In genomic region chr18:76882186-76882585, GRCh38 we compare ENCODE assay signal across 17 cellular contexts. TPM values are rescaled to one million over a fixed set of nuclear protein-coding genes. Genes with fewer than 3 reads are reported as not detected.
DNase-seq lines count a peak whose midpoint lies in the region; ATAC-seq, FAIRE-seq and TF ChIP-seq lines count a peak whose summit lies in the region.
"Had no signal": no experiment of that assay in that cellular context is flagged by ENCODE, and none has a peak within 500 bp of the region (broad histone marks: within the 10 kb centered on the region; RNA-seq: fewer than 3 reads in every experiment).

No MANE protein-coding gene starts in this region.

- intact Hi-C loops in left ventricle myocardium superior (cut with micrococcal nuclease), result no loop called here

- peak overlapping the region; percentile 91 for H3K27ac Mint-ChIP-seq in endothelial cell (ENCODE audit: unreplicated experiment)
- H3K27ac Mint-ChIP-seq in stimulated activated effector memory CD8-positive, alpha-beta T cell treated with anti-CD3 and anti-CD28 coated beads, Interleukin-12 subunit alpha, Interleukin-12 subunit beta, amount 100 ng/mL, for 72 hours, result peak overlapping the region; percentile 11
- H3K27ac Mint-ChIP-seq: CD14-positive monocyte, GM23338, HFFc6 had no signal

- H3K4me1 Mint-ChIP-seq in endothelial cell (ENCODE audit: unreplicated experiment), result peaks cover 15% of the 10 kb centered on the region
- no peaks in the 10 kb centered on the region for H3K4me1 Mint-ChIP-seq in stimulated activated effector memory CD8-positive, alpha-beta T cell treated with anti-CD3 and anti-CD28 coated beads, Interleukin-12 subunit alpha, Interleukin-12 subunit beta, amount 100 ng/mL, for 72 hours
- H3K4me1 Mint-ChIP-seq: CD14-positive monocyte; CD4-positive, alpha-beta memory T cell; GM23338 had no signal

- H3K4me3 Mint-ChIP-seq in endothelial cell (ENCODE audit: unreplicated experiment), result peak overlapping the region; percentile 33
- no peak overlapping the region for H3K4me3 Mint-ChIP-seq in stimulated activated effector memory CD8-positive, alpha-beta T cell treated with anti-CD3 and anti-CD28 coated beads, Interleukin-12 subunit alpha, Interleukin-12 subunit beta, amount 100 ng/mL, for 72 hours
- H3K4me3 Mint-ChIP-seq: CD14-positive monocyte; CD4-positive, alpha-beta memory T cell; GM23338; HFFc6 had no signal

- no peaks in the 10 kb centered on the region for H3K9me3 Mint-ChIP-seq in endothelial cell (ENCODE audit: unreplicated experiment)
- no peaks in the 10 kb centered on the region for H3K9me3 Mint-ChIP-seq in stimulated activated effector memory CD8-positive, alpha-beta T cell treated with anti-CD3 and anti-CD28 coated beads, Interleukin-12 subunit alpha, Interleukin-12 subunit beta, amount 100 ng/mL, for 72 hours
- H3K9me3 Mint-ChIP-seq: GM23338, HFFc6 had no signal

- ATAC-seq in stimulated activated effector memory CD8-positive, alpha-beta T cell treated with anti-CD3 and anti-CD28 coated beads, Interleukin-12 subunit alpha, Interleukin-12 subunit beta, amount 100 ng/mL, for 72 hours, result no peak
- no peak for ATAC-seq in left ventricle myocardium superior
- ATAC-seq: GM12878, GM23338, HCT116 had no signal

- no peak for DNase-seq in D721Med (ENCODE audit: insufficient read length, low spot score)
- DNase-seq in cerebellar cortex (ENCODE audit: low spot score), result peak; percentile 73
- DNase-seq in endothelial cell (ENCODE audit: low spot score), result no peak
- no peak for DNase-seq in stimulated activated effector memory CD8-positive, alpha-beta T cell treated with anti-CD3 and anti-CD28 coated beads, Interleukin-12 subunit alpha, Interleukin-12 subunit beta, amount 100 ng/mL, for 72 hours (ENCODE audit: low spot score in 2 of 2)
- no peak for DNase-seq in GM20000 (ENCODE audit: low spot score)
- DNase-seq in left ventricle myocardium superior, result no peak
- no peak for DNase-seq in medulla oblongata (ENCODE audit: extremely low spot score)
- DNase-seq: 8988T; CD4-positive, alpha-beta memory T cell; DMS79 treated with DMSO at 0.1 percent for 48 hours; H7; HFFc6 had no signal

- TF ChIP-seq CTCF in D721Med (IDR thresholded peaks at IDR 0.05; ENCODE audit: insufficient read depth, missing control alignments) (no peak), endothelial cell (IDR thresholded peaks at IDR 0.05; ENCODE audit: unreplicated experiment) (no peak), GM20000 (IDR thresholded peaks at IDR 0.05; ENCODE audit: extremely low read depth, missing control alignments) (no peak)

- H3K36me3 Mint-ChIP-seq in endothelial cell (ENCODE audit: low read depth, unreplicated experiment), result peaks cover 14% of the 10 kb centered on the region
- H3K36me3 Mint-ChIP-seq in stimulated activated effector memory CD8-positive, alpha-beta T cell treated with anti-CD3 and anti-CD28 coated beads, Interleukin-12 subunit alpha, Interleukin-12 subunit beta, amount 100 ng/mL, for 72 hours, result peaks cover 71% of the 10 kb centered on the region

- H3K27me3 Mint-ChIP-seq in endothelial cell (ENCODE audit: unreplicated experiment), result no peaks in the 10 kb centered on the region
- H3K27me3 Mint-ChIP-seq: CD4-positive, alpha-beta memory T cell had no signal

- FAIRE-seq in D721Med (lab: Jason Lieb, UNC), result peak; percentile 55
- FAIRE-seq: GM12878, GM19239 had no signal

RNA-seq across cellular contexts. Expression of gene ZNF236, which starts 59.8 kb away (rescaled TPM):
- total RNA-seq in endothelial cell (ENCODE audit: unreplicated experiment), result 19.4 TPM
- total RNA-seq in left ventricle myocardium superior, result 13.4 TPM
